Comparison of ENCODE assay signal across 3 cellular contexts in genomic region chr11:48324620-48325019, GRCh38. TPM values are rescaled to one million over a fixed set of nuclear protein-coding genes. Genes with fewer than 3 reads are reported as not detected.
"Had no signal": no experiment of that assay in that cellular context is flagged by ENCODE, and none has a peak within 500 bp of the region (broad histone marks: within the 10 kb centered on the region; RNA-seq: fewer than 3 reads in every experiment).

Gene OR4C3 (plus strand): TSS chr11:48324920. CDS start chr11:48325022, 102 bp downstream.

RNA-seq across cellular contexts. Expression of gene OR4C3, which starts in this region (rescaled TPM):
- polyA plus RNA-seq: GM23248, GM23338, H1 had no signal
